In genomic region chr13:33730147-33730546, GRCh38 we compare ENCODE assay signal across 13 cellular contexts.
DNase-seq lines count a peak whose midpoint lies in the region; ATAC-seq and TF ChIP-seq lines count a peak whose summit lies in the region.
"Had no signal": no experiment of that assay in that cellular context is flagged by ENCODE, and none has a peak within 500 bp of the region (broad histone marks: within the 10 kb centered on the region; RNA-seq: fewer than 3 reads in every experiment).

No MANE protein-coding gene starts in this region.

- no peak overlapping the region for H3K9ac ChIP-seq in smooth muscle cell (ENCODE audit: low read depth)

- H3K9me3 ChIP-seq in right atrium auricular region, result no peaks in the 10 kb centered on the region
- no peaks in the 10 kb centered on the region for H3K9me3 ChIP-seq in upper lobe of right lung
- H3K9me3 ChIP-seq in smooth muscle cell (replicated peaks; ENCODE audit: low read depth), result no peaks in the 10 kb centered on the region

- H3K27ac ChIP-seq in right atrium auricular region, result no peak overlapping the region
- no peak overlapping the region for H3K27ac ChIP-seq in upper lobe of right lung
- no peak overlapping the region for H3K27ac ChIP-seq in smooth muscle cell (ENCODE audit: low read depth)

- H3K9me3 Mint-ChIP-seq in stimulated activated naive CD8-positive, alpha-beta T cell treated with anti-CD3 and anti-CD28 coated beads, Interleukin-15, amount 100 ng/mL, for 72 hours, result no peaks in the 10 kb centered on the region

- 94% methylated on average over 1 of the region's 1 CpG for WGBS in smooth muscle cell (ENCODE audit: low lambda C conversion rate)

- TF ChIP-seq CTCF in right atrium auricular region (IDR thresholded peaks at IDR 0.05) (no peak), upper lobe of right lung (IDR thresholded peaks at IDR 0.05) (no peak), smooth muscle cell (IDR thresholded peaks at IDR 0.05; ENCODE audit: borderline replicate concordance, insufficient read depth, poor library complexity, severe bottlenecking) (no peak)

- H3K4me1 Mint-ChIP-seq in stimulated activated naive CD8-positive, alpha-beta T cell treated with anti-CD3 and anti-CD28 coated beads, Interleukin-15, amount 100 ng/mL, for 72 hours, result no peaks in the 10 kb centered on the region

- peaks cover 0 to 11% of the 10 kb centered on the region in 2 donors for H3K4me1 ChIP-seq in right atrium auricular region
- H3K4me1 ChIP-seq in upper lobe of right lung, result peaks cover 25% of the 10 kb centered on the region
- H3K4me1 ChIP-seq in smooth muscle cell (ENCODE audit: low read depth), result no peaks in the 10 kb centered on the region

- no peak overlapping the region for H3K4me3 Mint-ChIP-seq in stimulated activated naive CD8-positive, alpha-beta T cell treated with anti-CD3 and anti-CD28 coated beads, Interleukin-15, amount 100 ng/mL, for 72 hours

- no peak overlapping the region for H3K27ac Mint-ChIP-seq in stimulated activated naive CD8-positive, alpha-beta T cell treated with anti-CD3 and anti-CD28 coated beads, Interleukin-15, amount 100 ng/mL, for 72 hours

- peak; percentile 40 for ATAC-seq in Right ventricle myocardium superior (ENCODE audit: poor library complexity)
- ATAC-seq in upper lobe of right lung, result peak; percentile 79
- ATAC-seq in stimulated activated naive CD8-positive, alpha-beta T cell treated with anti-CD3 and anti-CD28 coated beads, Interleukin-15, amount 100 ng/mL, for 72 hours, result no peak
- ATAC-seq in HG03521 (IDR thresholded peaks at IDR 0.05; ENCODE audit: unreplicated experiment), result no peak

- H3K4me3 ChIP-seq in right atrium auricular region, result no peak overlapping the region
- no peak overlapping the region for H3K4me3 ChIP-seq in upper lobe of right lung
- H3K4me3 ChIP-seq in smooth muscle cell, result no peak overlapping the region

- H3K79me2 ChIP-seq in smooth muscle cell (ENCODE audit: low read depth), result no peaks in the 10 kb centered on the region

- no peaks in the 10 kb centered on the region for H4K20me1 ChIP-seq in smooth muscle cell (ENCODE audit: low read depth)

- H3K36me3 ChIP-seq in right atrium auricular region (no peaks in the 10 kb centered on the region), upper lobe of right lung (no peaks in the 10 kb centered on the region), smooth muscle cell (ENCODE audit: low read depth) (no peaks in the 10 kb centered on the region)

- intact Hi-C loops in Right ventricle myocardium superior (cut with DNase I), result no loop called here
- intact Hi-C loops in upper lobe of right lung (cut with DNase I), result no loop called here

- no peaks in the 10 kb centered on the region for H3K27me3 ChIP-seq in right atrium auricular region
- H3K27me3 ChIP-seq in upper lobe of right lung, result no peaks in the 10 kb centered on the region
- no peaks in the 10 kb centered on the region for H3K27me3 ChIP-seq in smooth muscle cell (ENCODE audit: low read depth)

- no peaks in the 10 kb centered on the region for H3F3A ChIP-seq in smooth muscle cell (ENCODE audit: low read depth)

- H3K4me2 ChIP-seq in smooth muscle cell, result no peak overlapping the region

- DNase-seq in Right ventricle myocardium superior (no peak), right atrium auricular region (ENCODE audit: low spot score) (no peak), NAMALWA (ENCODE audit: low spot score) (peak; percentile 34), globus pallidus (ENCODE audit: low spot score) (peak; percentile 36), upper lobe of right lung (no peak), smooth muscle cell (lab: John Stamatoyannopoulos, UW; ENCODE audit: unreplicated experiment) (no peak)
- no peak for DNase-seq in stimulated activated naive CD8-positive, alpha-beta T cell treated with anti-CD3 and anti-CD28 coated beads, Interleukin-15, amount 100 ng/mL, for 72 hours
- DNase-seq: activated CD4-positive, CD25-positive, alpha-beta regulatory T cell treated with anti-CD3 and anti-CD28 coated beads, Interleukin-2, amount 50 U/mL, for 72 hours; head of caudate nucleus; NCI-H2171 treated with DMSO at 0.1 percent for 48 hours; stimulated activated CD4-positive, alpha-beta T cell treated with anti-CD3 and anti-CD28 coated beads, Interleukin-12 subunit alpha, Interleukin-12 subunit beta, amount 100 ng/mL, for 4 hours; T-helper 1 cell had no signal

- H2AFZ ChIP-seq in smooth muscle cell (ENCODE audit: low read depth), result no peak overlapping the region

- H3K27me3 Mint-ChIP-seq in stimulated activated naive CD8-positive, alpha-beta T cell treated with anti-CD3 and anti-CD28 coated beads, Interleukin-15, amount 100 ng/mL, for 72 hours, result no peaks in the 10 kb centered on the region

Comparison
In these comparisons a context has a peak if more than half of its experiments do, and no peak if none do; other contexts are left out.
1. ATAC-seq: peak in Right ventricle myocardium superior (single experiment) and upper lobe of right lung (single experiment); none in stimulated activated naive CD8-positive, alpha-beta T cell treated with anti-CD3 and anti-CD28 coated beads, Interleukin-15, amount 100 ng/mL, for 72 hours (single experiment) and HG03521 (single experiment).
2. DNase-seq: peak in NAMALWA (single experiment) and globus pallidus (single experiment); none in Right ventricle myocardium superior (single experiment), right atrium auricular region (single experiment), upper lobe of right lung (single experiment), stimulated activated naive CD8-positive, alpha-beta T cell treated with anti-CD3 and anti-CD28 coated beads, Interleukin-15, amount 100 ng/mL, for 72 hours (0 of 2) and smooth muscle cell (single experiment).